ENCODE assay signal across 11 cellular contexts in the genomic region with DNA sequence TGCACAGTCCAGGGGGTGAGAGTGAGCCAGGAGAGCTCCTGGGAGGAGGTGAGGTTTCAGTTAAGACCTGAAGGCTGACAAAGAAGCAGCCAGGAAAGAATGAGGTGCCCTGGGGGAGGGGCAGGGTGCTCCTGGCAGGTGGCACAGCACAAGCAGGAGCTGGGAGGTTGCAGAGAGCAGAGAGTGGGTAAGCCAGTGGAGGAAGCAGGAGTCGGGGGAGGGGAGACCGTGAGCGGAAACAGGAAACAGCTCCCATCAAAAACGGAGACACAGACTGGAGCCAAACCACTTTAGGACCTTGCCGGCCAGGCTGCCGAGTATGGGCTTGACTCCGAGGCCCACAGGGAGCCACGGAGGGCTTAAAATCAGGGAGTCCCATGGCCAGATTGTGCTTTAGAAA. TPM values are rescaled to one million over a fixed set of nuclear protein-coding genes. Genes with fewer than 3 reads are reported as not detected.
DNase-seq lines count a peak whose midpoint lies in the region; ATAC-seq, FAIRE-seq and TF ChIP-seq lines count a peak whose summit lies in the region.
"Had no signal": no experiment of that assay in that cellular context is flagged by ENCODE, and none has a peak within 500 bp of the region (broad histone marks: within the 10 kb centered on the region; RNA-seq: fewer than 3 reads in every experiment).

No MANE protein-coding gene starts in this region.

- FAIRE-seq in astrocyte (lab: Jason Lieb, UNC): no peak
- FAIRE-seq: H54 had no signal

- no peaks in the 10 kb centered on the region for H3K79me2 ChIP-seq in astrocyte (ENCODE audit: insufficient read depth, low read length)

- peak overlapping the region in 6 of 11 experiments; percentile 7 to 44 (median 28); a peak in 6 of 22 replicates for H3K27ac ChIP-seq in BLaER1 treated with 17β-estradiol and CSF1 and Interleukin-3, amounts not matched to agents 10 nM and 100 nM
- H3K27ac ChIP-seq in astrocyte (ENCODE audit: low read depth, low read length): peak overlapping the region; percentile 83
- H3K27ac ChIP-seq in naive thymus-derived CD4-positive, alpha-beta T cell (ENCODE audit: low read depth, low read length): no peak overlapping the region
- H3K27ac ChIP-seq: neutrophil had no signal

- H3K27me3 ChIP-seq in BLaER1 treated with 17β-estradiol and CSF1 and Interleukin-3, amounts not matched to agents 10 nM and 100 nM: no peaks in the 10 kb centered on the region
- H3K27me3 ChIP-seq in astrocyte (ENCODE audit: insufficient read depth, low read length): no peaks in the 10 kb centered on the region
- H3K27me3 ChIP-seq in naive thymus-derived CD4-positive, alpha-beta T cell (ENCODE audit: control insufficient read depth in 2 of 2, insufficient read depth in 2 of 2, low read length in 2 of 2): no peaks in the 10 kb centered on the region

- H3K4me3 ChIP-seq in BLaER1 treated with 17β-estradiol and CSF1 and Interleukin-3, amounts not matched to agents 10 nM and 100 nM: no peak overlapping the region; a peak in 1 of 20 replicates
- H3K4me3 ChIP-seq in Jurkat, Clone E6-1 (ENCODE audit: low read length): peak overlapping the region; percentile 2; the same call in 1 of the 2 replicates
- no peak overlapping the region for H3K4me3 ChIP-seq in astrocyte (ENCODE audit: insufficient read depth, low read depth, low read length)
- H3K4me3 ChIP-seq in naive thymus-derived CD4-positive, alpha-beta T cell (ENCODE audit: low read length): no peak overlapping the region

- CTCF ChIA-PET in naive thymus-derived CD4-positive, alpha-beta T cell (lab: Charles Lee): no interaction called here

- no peak for TF ChIP-seq CTCF in astrocyte (IDR thresholded peaks at IDR 0.05; ENCODE audit: insufficient read depth, low read depth, low read length)

- no peaks in the 10 kb centered on the region for H3K36me3 ChIP-seq in BLaER1 treated with 17β-estradiol and CSF1 and Interleukin-3, amounts not matched to agents 10 nM and 100 nM
- no peaks in the 10 kb centered on the region for H3K36me3 ChIP-seq in astrocyte (ENCODE audit: insufficient read depth, low read length)
- no peaks in the 10 kb centered on the region for H3K36me3 ChIP-seq in naive thymus-derived CD4-positive, alpha-beta T cell (ENCODE audit: control insufficient read depth in 2 of 3, insufficient read depth in 3 of 3, low read length in 3 of 3)
- H3K36me3 ChIP-seq: neutrophil had no signal

- POLR2A ChIA-PET in naive thymus-derived CD4-positive, alpha-beta T cell (lab: Charles Lee): no interaction called here

- peaks cover 9 to 16% (median 14%) of the 10 kb centered on the region in 11 experiments for H3K9me3 ChIP-seq in BLaER1 treated with 17β-estradiol and CSF1 and Interleukin-3, amounts not matched to agents 10 nM and 100 nM (replicated peaks in 1 of 11)
- no peaks in the 10 kb centered on the region for H3K9me3 ChIP-seq in astrocyte (ENCODE audit: insufficient read depth, low read depth, low read length)
- no peaks in the 10 kb centered on the region for H3K9me3 ChIP-seq in naive thymus-derived CD4-positive, alpha-beta T cell (ENCODE audit: control insufficient read depth in 2 of 3, low read length in 3 of 3)
- H3K9me3 ChIP-seq: neutrophil had no signal

- H3K27me3 Mint-ChIP-seq in astrocyte (ENCODE audit: low read depth, unreplicated experiment): peaks cover 19% of the 10 kb centered on the region
- H3K27me3 Mint-ChIP-seq in naive thymus-derived CD4-positive, alpha-beta T cell: peaks cover 4 to 21% (median 7%) of the 10 kb centered on the region in 5 donors

- H3K4me3 Mint-ChIP-seq in astrocyte (ENCODE audit: unreplicated experiment): no peak overlapping the region
- H3K4me3 Mint-ChIP-seq in naive thymus-derived CD4-positive, alpha-beta T cell: peak overlapping the region in 7 of 10 donors; percentile 15 to 70 (median 53)

- intact Hi-C loops in naive thymus-derived CD4-positive, alpha-beta T cell (cut with micrococcal nuclease): no loop called here

- peak overlapping the region; percentile 68 to 94 (median 76) for H3K4me2 ChIP-seq in BLaER1 treated with 17β-estradiol and CSF1 and Interleukin-3, amounts not matched to agents 10 nM and 100 nM
- H3K4me2 ChIP-seq in astrocyte (ENCODE audit: low read length): peak overlapping the region; percentile 13

- peaks cover 6% of the 10 kb centered on the region for H3K36me3 Mint-ChIP-seq in astrocyte (ENCODE audit: low read depth, unreplicated experiment)
- peaks cover 0 to 6% (median 0%) of the 10 kb centered on the region in 5 donors for H3K36me3 Mint-ChIP-seq in naive thymus-derived CD4-positive, alpha-beta T cell

- no peaks in the 10 kb centered on the region; a peak in 1 of 22 replicates for H4K20me1 ChIP-seq in BLaER1 treated with 17β-estradiol and CSF1 and Interleukin-3, amounts not matched to agents 10 nM and 100 nM
- H4K20me1 ChIP-seq in astrocyte (ENCODE audit: insufficient read depth, low read length): no peaks in the 10 kb centered on the region

- no peak for ATAC-seq in naive thymus-derived CD4-positive, alpha-beta T cell

- H3K4me1 ChIP-seq in BLaER1 treated with 17β-estradiol and CSF1 and Interleukin-3, amounts not matched to agents 10 nM and 100 nM: peaks cover 10 to 25% (median 17%) of the 10 kb centered on the region in 10 experiments
- H3K4me1 ChIP-seq in astrocyte (ENCODE audit: insufficient read depth, low read length): peaks cover 49% of the 10 kb centered on the region
- no peaks in the 10 kb centered on the region for H3K4me1 ChIP-seq in naive thymus-derived CD4-positive, alpha-beta T cell (ENCODE audit: control insufficient read depth in 2 of 2, insufficient read depth in 2 of 2, low read length in 2 of 2)

- peak overlapping the region; percentile 62 for H3K27ac Mint-ChIP-seq in astrocyte (ENCODE audit: unreplicated experiment)
- peak overlapping the region in 1 of 9 donors; percentile 28 for H3K27ac Mint-ChIP-seq in naive thymus-derived CD4-positive, alpha-beta T cell

- peak overlapping the region in 4 of 11 experiments; percentile 6 to 21 (median 12); a peak in 3 of 22 replicates for H3K9ac ChIP-seq in BLaER1 treated with 17β-estradiol and CSF1 and Interleukin-3, amounts not matched to agents 10 nM and 100 nM
- peak overlapping the region; percentile 8 for H3K9ac ChIP-seq in astrocyte (ENCODE audit: low read length)

- H3K4me1 Mint-ChIP-seq in astrocyte (ENCODE audit: low read depth, unreplicated experiment): peaks cover 15% of the 10 kb centered on the region
- peaks cover 5 to 12% (median 8%) of the 10 kb centered on the region in 7 donors for H3K4me1 Mint-ChIP-seq in naive thymus-derived CD4-positive, alpha-beta T cell

- no peak overlapping the region for H2AFZ ChIP-seq in astrocyte (ENCODE audit: low read depth, low read length)

- H3K9me3 Mint-ChIP-seq in astrocyte (ENCODE audit: unreplicated experiment): no peaks in the 10 kb centered on the region
- H3K9me3 Mint-ChIP-seq in naive thymus-derived CD4-positive, alpha-beta T cell: peaks cover 0 to 12% (median 4%) of the 10 kb centered on the region in 11 donors

- peak; percentile 82 for DNase-seq in Jurkat, Clone E6-1 (ENCODE audit: low read depth, low spot score)
- DNase-seq in astrocyte (ENCODE audit: low read depth) (no peak), Ammon's horn (ENCODE audit: low spot score) (no peak), AG08396 (ENCODE audit: low spot score) (no peak), glomerular visceral epithelial cell (ENCODE audit: extremely low spot score) (no peak), NCI-H82 (lab: John Stamatoyannopoulos, UW) (no peak)
- no peak for DNase-seq in naive thymus-derived CD4-positive, alpha-beta T cell
- DNase-seq: activated CD4-positive, alpha-beta T cell treated with anti-CD3 and anti-CD28 coated beads for 1 hour had no signal

RNA-seq across cellular contexts. Expression of gene FBLN2, which starts 12.1 kb away (rescaled TPM):
- 71.5 TPM for polyA plus RNA-seq in Jurkat, Clone E6-1 (2012; ENCODE audit: insufficient read depth, insufficient read length)
- 36.6 and 57.3 TPM in 2 replicates for total RNA-seq in astrocyte
- 1 to 10 TPM in 1 of 5 experiments, under 1 TPM in 1, not detected in 3; 0.11 to 1.5 TPM for total RNA-seq in naive thymus-derived CD4-positive, alpha-beta T cell
- polyA plus RNA-seq in naive thymus-derived CD4-positive, alpha-beta T cell: not detected

RNA-seq across cellular contexts. Expression of gene HDAC11, which starts 56.7 kb away (rescaled TPM):
- polyA plus RNA-seq in Jurkat, Clone E6-1 (2012; ENCODE audit: insufficient read depth, insufficient read length): 8.9 TPM
- 8.6 and 9.5 TPM in 2 replicates for total RNA-seq in astrocyte
- total RNA-seq in naive thymus-derived CD4-positive, alpha-beta T cell: 1 to 10 TPM; 1.2 to 8.0 (median 7.3) TPM
- polyA plus RNA-seq in naive thymus-derived CD4-positive, alpha-beta T cell: 1 to 10 TPM; 4.5 to 6.3 TPM

Comparison
In these comparisons a context has a peak if more than half of its experiments do, and no peak if none do; other contexts are left out.
1. RNA of gene FBLN2, which starts 12.1 kb away (total RNA-seq): 36.6 to 57.3 TPM in astrocyte; 0.11 to 1.5 TPM in naive thymus-derived CD4-positive, alpha-beta T cell; every median in the first group is over 10 times any median in the second.